ENCODE assay signal across 22 cellular contexts in genomic region chr2:85957256-85957655, GRCh38.
"Had no signal": no experiment of that assay in that cellular context is flagged by ENCODE, and none has a peak within 500 bp of the region (broad histone marks: within the 10 kb centered on the region; RNA-seq: fewer than 3 reads in every experiment).

No MANE protein-coding gene starts in this region.

- H3K27me3 Mint-ChIP-seq: activated CD8-positive, alpha-beta memory T cell treated with anti-CD3 and anti-CD28 coated beads, Interleukin-2, amount 10 ng/mL, durations not matched to agents 7 days and 5 days; stimulated activated memory B cell treated with anti-CD40 and anti-IgM and Interleukin-4, amounts not matched to agents 10 μg/mL and 1 μg/mL and 100 μg/mL, for 72 hours had no signal

- ATAC-seq: activated CD8-positive, alpha-beta memory T cell treated with anti-CD3 and anti-CD28 coated beads, Interleukin-2, amount 10 ng/mL, durations not matched to agents 7 days and 5 days; activated CD8-positive, alpha-beta T cell treated with anti-CD3 and anti-CD28 coated beads, Interleukin-2, amount 10 ng/mL, durations not matched to agents 7 days and 5 days; activated naive CD4-positive, alpha-beta T cell treated with anti-CD3 and anti-CD28 coated beads, Interleukin-2, amount 50 U/mL, for 72 hours; gastroesophageal sphincter; mucosa of descending colon; sciatic nerve; stimulated activated memory B cell treated with anti-CD40 and anti-IgM and Interleukin-4, amounts not matched to agents 10 μg/mL and 1 μg/mL and 100 μg/mL, for 72 hours had no signal

- H3K4me2 ChIP-seq: hepatocyte had no signal

- H3K9me3 ChIP-seq: gastroesophageal sphincter had no signal

- H3K4me3 ChIP-seq: gastroesophageal sphincter, hepatocyte, mucosa of descending colon, stomach, tibial nerve had no signal

- DNase-seq: activated CD4-positive, alpha-beta T cell treated with anti-CD3 and anti-CD28 coated beads for 1 hour; activated CD8-positive, alpha-beta memory T cell treated with anti-CD3 and anti-CD28 coated beads, Interleukin-2, amount 10 ng/mL, durations not matched to agents 7 days and 5 days; activated CD8-positive, alpha-beta T cell treated with anti-CD3 and anti-CD28 coated beads, Interleukin-2, amount 10 ng/mL, durations not matched to agents 7 days and 5 days; activated T-cell treated with anti-CD3 and anti-CD28 coated beads, Interleukin-2, amount 50 U/mL, for 48 hours; effector CD8-positive, alpha-beta T cell; erythroblast; mucosa of descending colon; nephron progenitor cell; small intestine; stimulated activated CD4-positive, alpha-beta T cell treated with anti-CD3 and anti-CD28 coated beads, Interleukin-4, amount 100 ng/mL, for 4 hours; stimulated activated CD8-positive, alpha-beta memory T cell treated with anti-CD3 and anti-CD28 coated beads, Interleukin-4, amount 100 ng/mL, for 48 hours; stomach; T-helper 2 cell had no signal

- H3K27ac ChIP-seq: gastroesophageal sphincter, hepatocyte, neutrophil, stomach, tibial nerve had no signal

- H3K27ac Mint-ChIP-seq: activated CD8-positive, alpha-beta memory T cell treated with anti-CD3 and anti-CD28 coated beads, Interleukin-2, amount 10 ng/mL, durations not matched to agents 7 days and 5 days; activated CD8-positive, alpha-beta T cell treated with anti-CD3 and anti-CD28 coated beads, Interleukin-2, amount 10 ng/mL, durations not matched to agents 7 days and 5 days; activated T-helper 2 cell treated with anti-CD3 and anti-CD28 coated beads, Interferon-gamma antibody, Interleukin-2, Interleukin-4, amounts not matched to agents 10 μg/mL and 5 μg/mL and 100 μg/mL, durations not matched to agents 14 hours and 24 hours and 36 hours; nephron progenitor cell; stimulated activated memory B cell treated with anti-CD40 and anti-IgM and Interleukin-4, amounts not matched to agents 10 μg/mL and 1 μg/mL and 100 μg/mL, for 72 hours had no signal

- H3K36me3 Mint-ChIP-seq: stimulated activated memory B cell treated with anti-CD40 and anti-IgM and Interleukin-4, amounts not matched to agents 10 μg/mL and 1 μg/mL and 100 μg/mL, for 72 hours had no signal

- H3K4me3 Mint-ChIP-seq: activated CD8-positive, alpha-beta memory T cell treated with anti-CD3 and anti-CD28 coated beads, Interleukin-2, amount 10 ng/mL, durations not matched to agents 7 days and 5 days; activated CD8-positive, alpha-beta T cell treated with anti-CD3 and anti-CD28 coated beads, Interleukin-2, amount 10 ng/mL, durations not matched to agents 7 days and 5 days; central memory CD8-positive, alpha-beta T cell; nephron progenitor cell; stimulated activated memory B cell treated with anti-CD40 and anti-IgM and Interleukin-4, amounts not matched to agents 10 μg/mL and 1 μg/mL and 100 μg/mL, for 72 hours had no signal

- H3K27me3 ChIP-seq: gastroesophageal sphincter, hepatocyte, neutrophil, stomach, tibial nerve had no signal

- H3K36me3 ChIP-seq: gastroesophageal sphincter, neutrophil, stomach, tibial nerve had no signal

- H3K79me2 ChIP-seq: hepatocyte had no signal

- H2AFZ ChIP-seq: hepatocyte had no signal

- H3K9me3 Mint-ChIP-seq: central memory CD8-positive, alpha-beta T cell; stimulated activated memory B cell treated with anti-CD40 and anti-IgM and Interleukin-4, amounts not matched to agents 10 μg/mL and 1 μg/mL and 100 μg/mL, for 72 hours had no signal
